8 cellular contexts compared by ENCODE assay signal in the genomic region with DNA sequence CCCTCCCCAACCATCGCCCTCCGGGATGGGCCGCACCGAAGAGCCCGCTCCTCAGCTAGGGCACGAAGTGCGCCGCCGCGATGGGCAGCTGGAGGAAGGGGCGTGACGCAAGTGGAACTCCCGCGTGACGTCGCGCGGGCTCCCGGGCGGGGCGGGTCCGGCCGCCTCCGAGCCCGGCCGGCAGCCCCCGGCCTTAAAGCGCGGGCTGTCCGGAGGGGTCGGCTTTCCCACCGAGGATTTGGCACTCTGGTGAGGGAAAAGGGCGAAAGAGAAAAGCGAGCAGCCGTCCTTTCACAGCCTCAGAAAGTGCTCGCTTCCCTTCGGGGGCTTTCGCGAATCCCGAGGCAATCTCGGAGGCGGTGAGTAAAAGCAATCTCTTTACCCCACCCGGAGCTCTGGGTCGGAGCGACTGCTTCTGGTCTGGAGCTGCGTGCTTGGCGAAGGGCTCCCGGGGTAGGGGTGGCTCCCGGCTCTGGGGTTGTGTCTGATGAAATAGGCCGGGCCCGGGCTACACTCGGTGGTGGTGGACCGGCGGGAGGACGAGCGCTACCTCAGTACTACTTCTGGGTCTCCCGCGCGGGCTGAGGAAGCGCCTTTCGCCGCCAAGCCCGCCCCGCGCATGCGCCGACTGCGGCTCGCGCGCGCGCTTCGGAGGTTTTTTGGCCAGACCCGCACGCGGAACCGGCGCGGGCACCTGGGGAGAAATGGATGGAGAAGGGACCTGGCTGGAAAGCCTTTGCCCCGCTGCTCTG.
DNase-seq lines count a peak whose midpoint lies in the region; ATAC-seq and TF ChIP-seq lines count a peak whose summit lies in the region.

A gene (plus strand): TSS at position 123 of the 752 bp plus-strand sequence. CDS start 3,524 bp downstream, outside the sequence.

- ATAC-seq in GM18505 (IDR thresholded peaks at IDR 0.05; ENCODE audit: unreplicated experiment): peak; percentile 83
- peak; percentile 71 for ATAC-seq in HG02938 (IDR thresholded peaks at IDR 0.05; ENCODE audit: unreplicated experiment)

- H3K4me3 ChIP-seq in astrocyte of the cerebellum (ENCODE audit: low read depth, low read length): peak within 1 kb of the TSS; percentile 95

- DNase-seq in NCI-H1930 (lab: John Stamatoyannopoulos, UW): peak; percentile 87 to 93
- peak; percentile 70 for DNase-seq in T-helper 9 cell
- DNase-seq in astrocyte of the cerebellum (ENCODE audit: low read depth): peak; percentile 45
- peak; percentile 78 for DNase-seq in hepatic stellate cell (ENCODE audit: low spot score)
- peak; percentile 98 for DNase-seq in retina
- no peak for DNase-seq in OCI-M2 (lab: John Stamatoyannopoulos, UW; ENCODE audit: unreplicated experiment)

- in situ Hi-C loops in astrocyte of the cerebellum (cut with HindIII; ENCODE audit: low sequenced_read_pairs): no loop called here

- TF ChIP-seq POLR2A in GM18505 (IDR thresholded peaks at IDR 0.05; ENCODE audit: borderline replicate concordance, extremely low read depth, insufficient read depth, insufficient read length): peak; percentile 58

- no peak for TF ChIP-seq CTCF in astrocyte of the cerebellum (IDR thresholded peaks at IDR 0.05; ENCODE audit: low read depth, low read length, missing control alignments)
